In the genomic region with DNA sequence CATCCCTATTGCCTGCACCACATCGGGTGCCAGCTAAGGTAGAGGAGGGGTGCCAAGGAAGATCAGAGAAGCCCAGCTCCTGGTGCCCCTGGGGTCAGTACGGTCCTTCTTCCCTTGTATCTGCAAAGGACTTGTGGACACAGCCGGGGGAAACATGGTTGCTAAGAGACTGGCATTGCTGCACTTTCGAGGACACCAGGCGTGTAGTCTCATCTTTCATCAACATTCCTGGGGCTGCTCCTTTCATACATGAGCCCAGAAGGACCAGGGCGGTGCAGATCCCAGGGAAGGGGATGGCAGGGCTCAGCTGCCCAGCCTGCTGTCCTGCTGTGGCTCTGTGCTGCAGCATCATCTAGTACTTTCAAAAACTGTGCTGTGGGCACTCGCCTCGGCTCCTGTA, we compare ENCODE assay signal across 17 cellular contexts.
DNase-seq lines count a peak whose midpoint lies in the region; ATAC-seq lines count a peak whose summit lies in the region.
"Had no signal": no experiment of that assay in that cellular context is flagged by ENCODE, and none has a peak within 500 bp of the region (broad histone marks: within the 10 kb centered on the region; RNA-seq: fewer than 3 reads in every experiment).

No MANE protein-coding gene starts in this region.

- no peak overlapping the region for H2AK5ac ChIP-seq in neuronal stem cell (ENCODE audit: low read depth, low read length)

- H3K18ac ChIP-seq in neuronal stem cell (ENCODE audit: low read length): no peak overlapping the region

- no peak for ATAC-seq in activated CD8-positive, alpha-beta memory T cell treated with anti-CD3 and anti-CD28 coated beads, Interleukin-2, amount 10 ng/mL, durations not matched to agents 7 days and 5 days
- ATAC-seq in stimulated activated effector memory CD8-positive, alpha-beta T cell treated with anti-CD3 and anti-CD28 coated beads, Interleukin-12 subunit alpha, Interleukin-12 subunit beta, amount 100 ng/mL, for 72 hours: no peak

- H3K4ac ChIP-seq in neuronal stem cell (ENCODE audit: low read length): no peak overlapping the region

- H3K4me3 Mint-ChIP-seq in activated CD8-positive, alpha-beta memory T cell treated with anti-CD3 and anti-CD28 coated beads, Interleukin-2, amount 10 ng/mL, durations not matched to agents 7 days and 5 days: no peak overlapping the region
- H3K4me3 Mint-ChIP-seq in stimulated activated effector memory CD8-positive, alpha-beta T cell treated with anti-CD3 and anti-CD28 coated beads, Interleukin-12 subunit alpha, Interleukin-12 subunit beta, amount 100 ng/mL, for 72 hours: peak overlapping the region; percentile 79

- H2AFZ ChIP-seq in neuronal stem cell (ENCODE audit: low read length): no peak overlapping the region

- H3K27me3 ChIP-seq in effector memory CD4-positive, alpha-beta T cell (replicated peaks; ENCODE audit: control insufficient read depth, insufficient read depth, low read length, poor library complexity, severe bottlenecking): no peaks in the 10 kb centered on the region
- H3K27me3 ChIP-seq in neuronal stem cell (ENCODE audit: control insufficient read depth in 3 of 3, insufficient read depth in 3 of 3, low read depth in 1 of 3, low read length in 3 of 3): peaks cover 0 to 25% (median 0%) of the 10 kb centered on the region in 3 experiments
- H3K27me3 ChIP-seq: pancreas, testis had no signal

- peaks cover 81% of the 10 kb centered on the region for H3K4me1 Mint-ChIP-seq in activated CD8-positive, alpha-beta memory T cell treated with anti-CD3 and anti-CD28 coated beads, Interleukin-2, amount 10 ng/mL, durations not matched to agents 7 days and 5 days
- H3K4me1 Mint-ChIP-seq in stimulated activated effector memory CD8-positive, alpha-beta T cell treated with anti-CD3 and anti-CD28 coated beads, Interleukin-12 subunit alpha, Interleukin-12 subunit beta, amount 100 ng/mL, for 72 hours: peaks cover 71% of the 10 kb centered on the region

- H3K23ac ChIP-seq in neuronal stem cell (ENCODE audit: low read depth, low read length, poor library complexity): no peak overlapping the region

- no peak overlapping the region for H2BK15ac ChIP-seq in neuronal stem cell (ENCODE audit: low read length)

- no peak overlapping the region for H3K14ac ChIP-seq in neuronal stem cell (ENCODE audit: low read length)

- CTCF ChIA-PET in activated CD8-positive, alpha-beta memory T cell treated with anti-CD3 and anti-CD28 coated beads, Interleukin-2, amount 10 ng/mL, durations not matched to agents 7 days and 5 days (lab: Charles Lee): interaction anchor here (1.0 to 4.8 kb wide), 17 partner anchors 8 to 412 kb away, joined by 3 to 36 read pairs (median 4); no protein-coding TSS in a partner anchor

- peaks cover 3% of the 10 kb centered on the region for H3K36me3 Mint-ChIP-seq in activated CD8-positive, alpha-beta memory T cell treated with anti-CD3 and anti-CD28 coated beads, Interleukin-2, amount 10 ng/mL, durations not matched to agents 7 days and 5 days
- H3K36me3 Mint-ChIP-seq in stimulated activated effector memory CD8-positive, alpha-beta T cell treated with anti-CD3 and anti-CD28 coated beads, Interleukin-12 subunit alpha, Interleukin-12 subunit beta, amount 100 ng/mL, for 72 hours: peaks cover 18% of the 10 kb centered on the region

- peak overlapping the region; percentile 75 for H3K27ac ChIP-seq in effector memory CD4-positive, alpha-beta T cell (ENCODE audit: insufficient read depth, low read length, poor library complexity, severe bottlenecking)
- H3K27ac ChIP-seq in neuronal stem cell (replicated peaks; ENCODE audit: low read length): no peak overlapping the region
- H3K27ac ChIP-seq: cardiac muscle cell, gastrocnemius medialis, pancreas, testis had no signal

- peaks cover 68% of the 10 kb centered on the region for H3K4me1 ChIP-seq in effector memory CD4-positive, alpha-beta T cell (ENCODE audit: control insufficient read depth, insufficient read depth, low read length, poor library complexity, severe bottlenecking)
- H3K4me1 ChIP-seq in neuronal stem cell (ENCODE audit: control insufficient read depth in 2 of 2, insufficient read depth in 1 of 2, low read depth in 1 of 2, low read length in 2 of 2): peaks cover 0 to 2% of the 10 kb centered on the region in 2 donors
- H3K4me1 ChIP-seq: pancreas, testis had no signal

- no peak overlapping the region for H3K4me2 ChIP-seq in neuronal stem cell (ENCODE audit: insufficient read depth, low read length, poor library complexity, severe bottlenecking)

- no peaks in the 10 kb centered on the region for H3K79me1 ChIP-seq in neuronal stem cell (ENCODE audit: low read depth, low read length)

- no peak for DNase-seq in activated CD8-positive, alpha-beta memory T cell treated with anti-CD3 and anti-CD28 coated beads, Interleukin-2, amount 10 ng/mL, durations not matched to agents 7 days and 5 days
- DNase-seq in activated CD8-positive, alpha-beta memory T cell treated with anti-CD3 and anti-CD28 coated beads for 24 hours: no peak
- DNase-seq in NCI-H748 (lab: John Stamatoyannopoulos, UW; ENCODE audit: unreplicated experiment): peak; percentile 62
- no peak for DNase-seq in effector memory CD4-positive, alpha-beta T cell
- DNase-seq in stimulated activated effector memory CD8-positive, alpha-beta T cell treated with anti-CD3 and anti-CD28 coated beads, Interleukin-12 subunit alpha, Interleukin-12 subunit beta, amount 100 ng/mL, for 72 hours (ENCODE audit: low spot score in 2 of 2): no peak
- no peak for DNase-seq in central memory CD4-positive, alpha-beta T cell
- DNase-seq in DMS153 treated with DMSO at 0.1 percent for 48 hours (lab: John Stamatoyannopoulos, UW; ENCODE audit: unreplicated experiment): no peak
- DNase-seq in neuronal stem cell (ENCODE audit: low spot score): no peak
- DNase-seq: activated CD4-positive, CD25-positive, alpha-beta regulatory T cell treated with anti-CD3 and anti-CD28 coated beads, Interleukin-2, amount 50 U/mL, for 72 hours; activated gamma-delta T cell; gastrocnemius medialis; NCI-H1092 treated with DMSO at 0.1 percent for 48 hours; NCI-H510A treated with DMSO at 0.1 percent for 48 hours; pancreas; stimulated activated CD4-positive, alpha-beta T cell treated with anti-CD3 and anti-CD28 coated beads, Interleukin-12 subunit alpha, Interleukin-12 subunit beta, amount 100 ng/mL, for 4 hours; testis had no signal

- no peak overlapping the region for H3K9ac ChIP-seq in neuronal stem cell (ENCODE audit: low read depth, low read length, poor library complexity)

- no peaks in the 10 kb centered on the region for H3K27me3 Mint-ChIP-seq in activated CD8-positive, alpha-beta memory T cell treated with anti-CD3 and anti-CD28 coated beads, Interleukin-2, amount 10 ng/mL, durations not matched to agents 7 days and 5 days

- no peak overlapping the region for H2BK5ac ChIP-seq in neuronal stem cell (ENCODE audit: low read length)

- H2BK12ac ChIP-seq in neuronal stem cell (ENCODE audit: low read length): no peak overlapping the region

- H3K9me3 Mint-ChIP-seq in activated CD8-positive, alpha-beta memory T cell treated with anti-CD3 and anti-CD28 coated beads, Interleukin-2, amount 10 ng/mL, durations not matched to agents 7 days and 5 days (ENCODE audit: low read depth): no peaks in the 10 kb centered on the region
- H3K9me3 Mint-ChIP-seq in stimulated activated effector memory CD8-positive, alpha-beta T cell treated with anti-CD3 and anti-CD28 coated beads, Interleukin-12 subunit alpha, Interleukin-12 subunit beta, amount 100 ng/mL, for 72 hours: no peaks in the 10 kb centered on the region

- no peak overlapping the region for H4K91ac ChIP-seq in neuronal stem cell (ENCODE audit: low read depth, low read length, poor library complexity)

- no CpG with 5 or more reads among the region's 8 CpGs for WGBS in neuronal stem cell (ENCODE audit: extremely low coverage in 2 of 2, insufficient read length in 2 of 2, insufficient replicate concordance in 1 of 2), 2 donors

- no peak overlapping the region for H4K8ac ChIP-seq in neuronal stem cell (ENCODE audit: low read depth, low read length)

- no peak overlapping the region for H2BK120ac ChIP-seq in neuronal stem cell (ENCODE audit: low read depth, low read length)

- peak overlapping the region; percentile 29 for H3K27ac Mint-ChIP-seq in activated CD8-positive, alpha-beta memory T cell treated with anti-CD3 and anti-CD28 coated beads, Interleukin-2, amount 10 ng/mL, durations not matched to agents 7 days and 5 days
- H3K27ac Mint-ChIP-seq in stimulated activated effector memory CD8-positive, alpha-beta T cell treated with anti-CD3 and anti-CD28 coated beads, Interleukin-12 subunit alpha, Interleukin-12 subunit beta, amount 100 ng/mL, for 72 hours: peak overlapping the region; percentile 98

- H3K36me3 ChIP-seq in effector memory CD4-positive, alpha-beta T cell (ENCODE audit: control insufficient read depth, insufficient read depth, low read length): no peaks in the 10 kb centered on the region
- H3K36me3 ChIP-seq in neuronal stem cell (replicated peaks in 1 of 2; ENCODE audit: control insufficient read depth in 2 of 2, insufficient read depth in 2 of 2, low read length in 2 of 2): no peaks in the 10 kb centered on the region
- H3K36me3 ChIP-seq: cardiac muscle cell, gastrocnemius medialis, pancreas had no signal

- peak overlapping the region; percentile 37 for H3K4me3 ChIP-seq in effector memory CD4-positive, alpha-beta T cell (ENCODE audit: insufficient read depth, low read depth, low read length, poor library complexity, severe bottlenecking)
- H3K4me3 ChIP-seq in neuronal stem cell (ENCODE audit: low read length in 2 of 2): no peak overlapping the region
- H3K4me3 ChIP-seq: cardiac muscle cell, gastrocnemius medialis, pancreas, testis had no signal

- H3K9me3 ChIP-seq in effector memory CD4-positive, alpha-beta T cell (ENCODE audit: control insufficient read depth, low read length): no peaks in the 10 kb centered on the region
- no peaks in the 10 kb centered on the region for H3K9me3 ChIP-seq in neuronal stem cell (replicated peaks in 1 of 2; ENCODE audit: control insufficient read depth in 2 of 2, insufficient read depth in 1 of 2, low read depth in 1 of 2, low read length in 2 of 2)
- H3K9me3 ChIP-seq: gastrocnemius medialis, pancreas, testis had no signal
